In genomic region chr4:113587640-113588275, GRCh38 we compare ENCODE assay signal across 17 cellular contexts.
"Had no signal": no experiment of that assay in that cellular context is flagged by ENCODE, and none has a peak within 500 bp of the region (broad histone marks: within the 10 kb centered on the region; RNA-seq: fewer than 3 reads in every experiment).

No MANE protein-coding gene starts in this region.

- H3K27ac ChIP-seq: lower lobe of right lung, neural progenitor cell, ovary had no signal

- H3K4me2 ChIP-seq: neural progenitor cell had no signal

- H3K9me3 Mint-ChIP-seq: activated naive CD8-positive, alpha-beta T cell treated with anti-CD3 and anti-CD28 coated beads for 36 hours; activated T-helper 1 cell treated with anti-CD3 and anti-CD28 coated beads, Interleukin-12 subunit alpha, Interleukin-12 subunit beta, Interleukin-2, Interleukin-4 antibody, amounts not matched to agents 30 ng/mL and 10 ng/mL and 1 ng/mL, durations not matched to agents 14 hours and 24 hours and 36 hours; effector memory CD8-positive, alpha-beta T cell; neural progenitor cell had no signal

- H3K4me3 Mint-ChIP-seq: activated naive CD8-positive, alpha-beta T cell treated with anti-CD3 and anti-CD28 coated beads for 36 hours; activated T-helper 1 cell treated with anti-CD3 and anti-CD28 coated beads, Interleukin-12 subunit alpha, Interleukin-12 subunit beta, Interleukin-2, Interleukin-4 antibody, amounts not matched to agents 30 ng/mL and 10 ng/mL and 1 ng/mL, durations not matched to agents 14 hours and 24 hours and 36 hours; effector memory CD8-positive, alpha-beta T cell; neural progenitor cell; type B pancreatic cell had no signal

- H3K9me3 ChIP-seq: lower lobe of right lung, ovary had no signal

- H3K9ac ChIP-seq: neural progenitor cell had no signal

- H3K27ac Mint-ChIP-seq: activated naive CD8-positive, alpha-beta T cell treated with anti-CD3 and anti-CD28 coated beads for 36 hours; effector memory CD8-positive, alpha-beta T cell; neural progenitor cell; type B pancreatic cell had no signal

- H3K36me3 ChIP-seq: lower lobe of right lung, neural progenitor cell, ovary had no signal

- ATAC-seq: effector memory CD8-positive, alpha-beta T cell; lower lobe of right lung had no signal

- H3K27me3 Mint-ChIP-seq: activated naive CD8-positive, alpha-beta T cell treated with anti-CD3 and anti-CD28 coated beads for 36 hours; effector memory CD8-positive, alpha-beta T cell; naive B cell; type B pancreatic cell had no signal

- H2AFZ ChIP-seq: neural progenitor cell had no signal

- H3K4me3 ChIP-seq: lower lobe of right lung, neural progenitor cell, ovary, skin epidermis had no signal

- DNase-seq: activated CD4-positive, alpha-beta T cell treated with anti-CD3 and anti-CD28 coated beads, Interleukin-2, amount 50 U/mL, for 1 hour; activated CD8-positive, alpha-beta memory T cell treated with anti-CD3 and anti-CD28 coated beads for 24 hours; activated naive CD8-positive, alpha-beta T cell treated with anti-CD3 and anti-CD28 coated beads for 36 hours; cerebellar nuclear complex; dermis blood vessel endothelial cell; effector memory CD8-positive, alpha-beta T cell; hippocampal formation; lower lobe of right lung; naive B cell; ovary; stimulated activated CD4-positive, alpha-beta T cell treated with anti-CD3 and anti-CD28 coated beads, Interleukin-15, amount 100 ng/mL, for 24 hours; stimulated activated CD4-positive, alpha-beta T cell treated with anti-CD3 and anti-CD28 coated beads, Interleukin-4, amount 100 ng/mL, for 24 hours; stimulated activated naive CD4-positive, alpha-beta T cell treated with Interleukin-2 at 50 U/mL for 16 hours had no signal

- H3K4me1 ChIP-seq: lower lobe of right lung had no signal

- H3K27me3 ChIP-seq: neural progenitor cell, ovary had no signal
